2 cellular contexts compared by ENCODE assay signal in the genomic region with DNA sequence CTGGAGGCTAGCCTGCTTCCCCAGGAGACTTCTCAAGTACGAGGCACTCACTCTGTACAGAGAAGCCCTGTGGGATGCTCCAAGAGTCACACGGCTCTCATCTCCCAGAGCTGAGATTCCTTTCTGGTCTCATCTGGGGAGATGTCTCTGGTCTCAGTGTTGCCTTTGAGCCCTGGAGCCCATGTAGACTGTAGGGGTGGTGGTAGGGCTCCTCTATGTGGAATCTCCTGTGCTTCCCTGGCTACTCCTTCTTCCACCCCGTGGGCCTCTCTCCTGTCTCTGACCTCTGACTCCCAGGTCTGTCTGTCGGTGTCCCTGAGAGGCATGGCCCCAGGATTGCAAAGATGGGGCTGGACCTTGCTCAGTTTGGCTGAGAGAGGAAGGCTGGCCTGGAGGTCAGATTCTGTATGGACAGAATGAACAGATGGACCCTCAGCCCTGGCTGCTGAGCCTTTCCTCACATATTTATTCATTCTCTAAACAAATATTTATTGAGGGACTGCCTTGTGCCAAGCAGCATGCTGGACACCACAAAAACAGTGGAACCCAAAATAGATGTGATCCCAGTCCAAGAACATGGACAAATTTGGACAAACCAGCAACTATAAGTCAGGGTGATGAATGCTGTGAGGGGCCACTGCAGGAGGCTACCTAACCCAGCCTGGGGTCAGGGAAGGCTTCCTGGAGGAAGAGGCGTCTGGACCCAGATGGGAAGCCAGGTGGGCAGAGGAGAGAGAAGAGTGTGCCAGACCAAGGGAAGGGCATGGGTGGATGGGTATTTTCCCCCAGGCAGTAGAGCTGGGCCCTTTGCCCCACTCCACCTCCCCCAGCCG.
A peak's percentile ranks its signal among the peaks of the same experiment; 100 is the strongest.
TF ChIP-seq lines count a peak whose summit lies in the region.

No MANE protein-coding gene starts in this region.

TF ChIP-seq in WTC11, 78 proteins besides CTCF, POLR2A, EP300 and RAD21:
- TF ChIP-seq GABPB1 (CRISPR knock-in tag; IDR thresholded peaks at IDR 0.05), result 0 out of 2 replicates have a peak, but pooled peaks have one; percentile 9
- no peak for TF ChIP-seq ZNF232 (CRISPR knock-in tag; IDR thresholded peaks at IDR 0.05)
TF ChIP-seq in WTC11: peak in this region for 1.

TF ChIP-seq in HepG2, 621 proteins besides CTCF, POLR2A, EP300 and RAD21 (continues in another document):
- TF ChIP-seq MXD4 (CRISPR knock-in tag; IDR thresholded peaks at IDR 0.05) (0 out of 2 replicates have a peak, but pooled peaks have one; percentile 26), HOXA5 (CRISPR knock-in tag; IDR thresholded peaks at IDR 0.05) (no peak), ZNF724P (CRISPR knock-in tag; IDR thresholded peaks at IDR 0.05; ENCODE audit: borderline replicate concordance) (0 out of 2 replicates have a peak, but pooled peaks have one; percentile 19), AGO1 (IDR thresholded peaks at IDR 0.05; ENCODE audit: low read depth, low read length, poor library complexity, severe bottlenecking) (no peak), ZMYM4 (CRISPR knock-in tag; IDR thresholded peaks at IDR 0.05) (peak; percentile 47), FOXA3 (CRISPR knock-in tag; IDR thresholded peaks at IDR 0.05) (peak; percentile 81), HDAC6 (IDR thresholded peaks at IDR 0.05; ENCODE audit: low read depth, low read length) (no peak), ZNF607 (CRISPR knock-in tag; IDR thresholded peaks at IDR 0.05; ENCODE audit: borderline replicate concordance) (no peak), MTA1 (CRISPR knock-in tag; IDR thresholded peaks at IDR 0.05; ENCODE audit: borderline replicate concordance) (peak; percentile 94), ZFP82 (CRISPR knock-in tag; IDR thresholded peaks at IDR 0.05; ENCODE audit: borderline replicate concordance) (no peak), SRSF9 (IDR thresholded peaks at IDR 0.05; ENCODE audit: borderline replicate concordance, insufficient read depth, low read depth, low read length, poor library complexity, severe bottlenecking) (no peak), ZFP36L1 (CRISPR knock-in tag; IDR thresholded peaks at IDR 0.05) (no peak), ESRRA (CRISPR knock-in tag; IDR thresholded peaks at IDR 0.05; ENCODE audit: low read depth) (peak; percentile 69; the same call in 1 of the 2 replicates), PAX8 (CRISPR knock-in tag; IDR thresholded peaks at IDR 0.05; ENCODE audit: borderline replicate concordance) (no peak), ZNF644 (CRISPR knock-in tag; IDR thresholded peaks at IDR 0.05; ENCODE audit: low read depth) (peak; percentile 91; the same call in 1 of the 2 replicates), NONO (IDR thresholded peaks at IDR 0.05) (no peak), NONO (CRISPR knock-in tag; conservative IDR thresholded peaks at IDR 0.05) (peak; percentile 46), HMGA1 (CRISPR knock-in tag; conservative IDR thresholded peaks at IDR 0.05) (no peak), ZNF350 (CRISPR knock-in tag; IDR thresholded peaks at IDR 0.05; ENCODE audit: borderline replicate concordance, low read depth) (no peak), FOXJ3 (CRISPR knock-in tag; IDR thresholded peaks at IDR 0.05; ENCODE audit: borderline replicate concordance) (peak; percentile 62; the same call in 1 of the 2 replicates), ZNF549 (CRISPR knock-in tag; IDR thresholded peaks at IDR 0.05) (no peak), THYN1 (CRISPR knock-in tag; IDR thresholded peaks at IDR 0.05; ENCODE audit: borderline replicate concordance, low read depth) (no peak), PHF21A (CRISPR knock-in tag; IDR thresholded peaks at IDR 0.05) (peak; percentile 81), ZNF34 (CRISPR knock-in tag; IDR thresholded peaks at IDR 0.05; ENCODE audit: borderline replicate concordance) (no peak), EED (CRISPR knock-in tag; IDR thresholded peaks at IDR 0.05) (no peak), CEBPB (IDR thresholded peaks at IDR 0.05; ENCODE audit: borderline replicate concordance, low read depth, low read length) (peak; percentile 45; the same call in 1 of the 2 replicates), ERF (CRISPR knock-in tag; IDR thresholded peaks at IDR 0.05) (0 out of 2 replicates have a peak, but pooled peaks have one; percentile 35), ZNF343 (CRISPR knock-in tag; IDR thresholded peaks at IDR 0.05) (peak; percentile 40; the same call in 1 of the 2 replicates), NFE2L1 (CRISPR knock-in tag; IDR thresholded peaks at IDR 0.05; ENCODE audit: borderline replicate concordance) (no peak)
- TF ChIP-seq, protein P1, sequence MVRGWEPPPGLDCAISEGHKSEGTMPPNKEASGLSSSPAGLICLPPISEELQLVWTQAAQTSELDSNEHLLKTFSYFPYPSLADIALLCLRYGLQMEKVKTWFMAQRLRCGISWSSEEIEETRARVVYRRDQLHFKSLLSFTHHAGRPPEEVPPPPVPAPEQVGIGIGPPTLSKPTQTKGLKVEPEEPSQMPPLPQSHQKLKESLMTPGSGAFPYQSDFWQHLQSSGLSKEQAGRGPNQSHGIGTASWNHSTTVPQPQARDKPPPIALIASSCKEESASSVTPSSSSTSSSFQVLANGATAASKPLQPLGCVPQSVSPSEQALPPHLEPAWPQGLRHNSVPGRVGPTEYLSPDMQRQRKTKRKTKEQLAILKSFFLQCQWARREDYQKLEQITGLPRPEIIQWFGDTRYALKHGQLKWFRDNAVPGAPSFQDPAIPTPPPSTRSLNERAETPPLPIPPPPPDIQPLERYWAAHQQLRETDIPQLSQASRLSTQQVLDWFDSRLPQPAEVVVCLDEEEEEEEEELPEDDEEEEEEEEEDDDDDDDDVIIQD (CRISPR knock-in tag; IDR thresholded peaks at IDR 0.05; ENCODE audit: low read depth), result 0 out of 2 replicates have a peak, but pooled peaks have one; percentile 13
- TF ChIP-seq, protein P2, sequence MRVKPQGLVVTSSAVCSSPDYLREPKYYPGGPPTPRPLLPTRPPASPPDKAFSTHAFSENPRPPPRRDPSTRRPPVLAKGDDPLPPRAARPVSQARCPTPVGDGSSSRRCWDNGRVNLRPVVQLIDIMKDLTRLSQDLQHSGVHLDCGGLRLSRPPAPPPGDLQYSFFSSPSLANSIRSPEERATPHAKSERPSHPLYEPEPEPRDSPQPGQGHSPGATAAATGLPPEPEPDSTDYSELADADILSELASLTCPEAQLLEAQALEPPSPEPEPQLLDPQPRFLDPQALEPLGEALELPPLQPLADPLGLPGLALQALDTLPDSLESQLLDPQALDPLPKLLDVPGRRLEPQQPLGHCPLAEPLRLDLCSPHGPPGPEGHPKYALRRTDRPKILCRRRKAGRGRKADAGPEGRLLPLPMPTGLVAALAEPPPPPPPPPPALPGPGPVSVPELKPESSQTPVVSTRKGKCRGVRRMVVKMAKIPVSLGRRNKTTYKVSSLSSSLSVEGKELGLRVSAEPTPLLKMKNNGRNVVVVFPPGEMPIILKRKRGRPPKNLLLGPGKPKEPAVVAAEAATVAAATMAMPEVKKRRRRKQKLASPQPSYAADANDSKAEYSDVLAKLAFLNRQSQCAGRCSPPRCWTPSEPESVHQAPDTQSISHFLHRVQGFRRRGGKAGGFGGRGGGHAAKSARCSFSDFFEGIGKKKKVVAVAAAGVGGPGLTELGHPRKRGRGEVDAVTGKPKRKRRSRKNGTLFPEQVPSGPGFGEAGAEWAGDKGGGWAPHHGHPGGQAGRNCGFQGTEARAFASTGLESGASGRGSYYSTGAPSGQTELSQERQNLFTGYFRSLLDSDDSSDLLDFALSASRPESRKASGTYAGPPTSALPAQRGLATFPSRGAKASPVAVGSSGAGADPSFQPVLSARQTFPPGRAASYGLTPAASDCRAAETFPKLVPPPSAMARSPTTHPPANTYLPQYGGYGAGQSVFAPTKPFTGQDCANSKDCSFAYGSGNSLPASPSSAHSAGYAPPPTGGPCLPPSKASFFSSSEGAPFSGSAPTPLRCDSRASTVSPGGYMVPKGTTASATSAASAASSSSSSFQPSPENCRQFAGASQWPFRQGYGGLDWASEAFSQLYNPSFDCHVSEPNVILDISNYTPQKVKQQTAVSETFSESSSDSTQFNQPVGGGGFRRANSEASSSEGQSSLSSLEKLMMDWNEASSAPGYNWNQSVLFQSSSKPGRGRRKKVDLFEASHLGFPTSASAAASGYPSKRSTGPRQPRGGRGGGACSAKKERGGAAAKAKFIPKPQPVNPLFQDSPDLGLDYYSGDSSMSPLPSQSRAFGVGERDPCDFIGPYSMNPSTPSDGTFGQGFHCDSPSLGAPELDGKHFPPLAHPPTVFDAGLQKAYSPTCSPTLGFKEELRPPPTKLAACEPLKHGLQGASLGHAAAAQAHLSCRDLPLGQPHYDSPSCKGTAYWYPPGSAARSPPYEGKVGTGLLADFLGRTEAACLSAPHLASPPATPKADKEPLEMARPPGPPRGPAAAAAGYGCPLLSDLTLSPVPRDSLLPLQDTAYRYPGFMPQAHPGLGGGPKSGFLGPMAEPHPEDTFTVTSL (CRISPR knock-in tag; IDR thresholded peaks at IDR 0.05; ENCODE audit: borderline replicate concordance), result peak; percentile 74; the same call in 1 of the 2 replicates
- TF ChIP-seq, protein P3, sequence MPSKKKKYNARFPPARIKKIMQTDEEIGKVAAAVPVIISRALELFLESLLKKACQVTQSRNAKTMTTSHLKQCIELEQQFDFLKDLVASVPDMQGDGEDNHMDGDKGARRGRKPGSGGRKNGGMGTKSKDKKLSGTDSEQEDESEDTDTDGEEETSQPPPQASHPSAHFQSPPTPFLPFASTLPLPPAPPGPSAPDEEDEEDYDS (CRISPR knock-in tag; IDR thresholded peaks at IDR 0.05), result peak; percentile 30; the same call in 1 of the 2 replicates
- TF ChIP-seq, protein P4, sequence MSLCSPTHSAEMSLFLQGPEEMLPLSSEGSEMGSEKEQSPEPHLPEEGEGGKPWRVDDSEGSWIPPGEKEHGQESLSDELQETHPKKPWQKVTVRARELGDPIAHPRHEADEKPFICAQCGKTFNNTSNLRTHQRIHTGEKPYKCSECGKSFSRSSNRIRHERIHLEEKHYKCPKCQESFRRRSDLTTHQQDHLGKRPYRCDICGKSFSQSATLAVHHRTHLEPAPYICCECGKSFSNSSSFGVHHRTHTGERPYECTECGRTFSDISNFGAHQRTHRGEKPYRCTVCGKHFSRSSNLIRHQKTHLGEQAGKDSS (CRISPR knock-in tag; IDR thresholded peaks at IDR 0.05; ENCODE audit: borderline replicate concordance, low read depth), result no peak
- TF ChIP-seq, protein P5, sequence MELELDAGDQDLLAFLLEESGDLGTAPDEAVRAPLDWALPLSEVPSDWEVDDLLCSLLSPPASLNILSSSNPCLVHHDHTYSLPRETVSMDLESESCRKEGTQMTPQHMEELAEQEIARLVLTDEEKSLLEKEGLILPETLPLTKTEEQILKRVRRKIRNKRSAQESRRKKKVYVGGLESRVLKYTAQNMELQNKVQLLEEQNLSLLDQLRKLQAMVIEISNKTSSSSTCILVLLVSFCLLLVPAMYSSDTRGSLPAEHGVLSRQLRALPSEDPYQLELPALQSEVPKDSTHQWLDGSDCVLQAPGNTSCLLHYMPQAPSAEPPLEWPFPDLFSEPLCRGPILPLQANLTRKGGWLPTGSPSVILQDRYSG (CRISPR knock-in tag; IDR thresholded peaks at IDR 0.05), result no peak
- TF ChIP-seq, protein P6, sequence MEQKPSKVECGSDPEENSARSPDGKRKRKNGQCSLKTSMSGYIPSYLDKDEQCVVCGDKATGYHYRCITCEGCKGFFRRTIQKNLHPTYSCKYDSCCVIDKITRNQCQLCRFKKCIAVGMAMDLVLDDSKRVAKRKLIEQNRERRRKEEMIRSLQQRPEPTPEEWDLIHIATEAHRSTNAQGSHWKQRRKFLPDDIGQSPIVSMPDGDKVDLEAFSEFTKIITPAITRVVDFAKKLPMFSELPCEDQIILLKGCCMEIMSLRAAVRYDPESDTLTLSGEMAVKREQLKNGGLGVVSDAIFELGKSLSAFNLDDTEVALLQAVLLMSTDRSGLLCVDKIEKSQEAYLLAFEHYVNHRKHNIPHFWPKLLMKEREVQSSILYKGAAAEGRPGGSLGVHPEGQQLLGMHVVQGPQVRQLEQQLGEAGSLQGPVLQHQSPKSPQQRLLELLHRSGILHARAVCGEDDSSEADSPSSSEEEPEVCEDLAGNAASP (CRISPR knock-in tag; IDR thresholded peaks at IDR 0.05; ENCODE audit: borderline replicate concordance), result peak; percentile 58; the same call in 1 of the 2 replicates
- TF ChIP-seq, protein P7, sequence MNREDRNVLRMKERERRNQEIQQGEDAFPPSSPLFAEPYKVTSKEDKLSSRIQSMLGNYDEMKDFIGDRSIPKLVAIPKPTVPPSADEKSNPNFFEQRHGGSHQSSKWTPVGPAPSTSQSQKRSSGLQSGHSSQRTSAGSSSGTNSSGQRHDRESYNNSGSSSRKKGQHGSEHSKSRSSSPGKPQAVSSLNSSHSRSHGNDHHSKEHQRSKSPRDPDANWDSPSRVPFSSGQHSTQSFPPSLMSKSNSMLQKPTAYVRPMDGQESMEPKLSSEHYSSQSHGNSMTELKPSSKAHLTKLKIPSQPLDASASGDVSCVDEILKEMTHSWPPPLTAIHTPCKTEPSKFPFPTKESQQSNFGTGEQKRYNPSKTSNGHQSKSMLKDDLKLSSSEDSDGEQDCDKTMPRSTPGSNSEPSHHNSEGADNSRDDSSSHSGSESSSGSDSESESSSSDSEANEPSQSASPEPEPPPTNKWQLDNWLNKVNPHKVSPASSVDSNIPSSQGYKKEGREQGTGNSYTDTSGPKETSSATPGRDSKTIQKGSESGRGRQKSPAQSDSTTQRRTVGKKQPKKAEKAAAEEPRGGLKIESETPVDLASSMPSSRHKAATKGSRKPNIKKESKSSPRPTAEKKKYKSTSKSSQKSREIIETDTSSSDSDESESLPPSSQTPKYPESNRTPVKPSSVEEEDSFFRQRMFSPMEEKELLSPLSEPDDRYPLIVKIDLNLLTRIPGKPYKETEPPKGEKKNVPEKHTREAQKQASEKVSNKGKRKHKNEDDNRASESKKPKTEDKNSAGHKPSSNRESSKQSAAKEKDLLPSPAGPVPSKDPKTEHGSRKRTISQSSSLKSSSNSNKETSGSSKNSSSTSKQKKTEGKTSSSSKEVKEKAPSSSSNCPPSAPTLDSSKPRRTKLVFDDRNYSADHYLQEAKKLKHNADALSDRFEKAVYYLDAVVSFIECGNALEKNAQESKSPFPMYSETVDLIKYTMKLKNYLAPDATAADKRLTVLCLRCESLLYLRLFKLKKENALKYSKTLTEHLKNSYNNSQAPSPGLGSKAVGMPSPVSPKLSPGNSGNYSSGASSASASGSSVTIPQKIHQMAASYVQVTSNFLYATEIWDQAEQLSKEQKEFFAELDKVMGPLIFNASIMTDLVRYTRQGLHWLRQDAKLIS (CRISPR knock-in tag; IDR thresholded peaks at IDR 0.05), result no peak
- TF ChIP-seq, protein P8, sequence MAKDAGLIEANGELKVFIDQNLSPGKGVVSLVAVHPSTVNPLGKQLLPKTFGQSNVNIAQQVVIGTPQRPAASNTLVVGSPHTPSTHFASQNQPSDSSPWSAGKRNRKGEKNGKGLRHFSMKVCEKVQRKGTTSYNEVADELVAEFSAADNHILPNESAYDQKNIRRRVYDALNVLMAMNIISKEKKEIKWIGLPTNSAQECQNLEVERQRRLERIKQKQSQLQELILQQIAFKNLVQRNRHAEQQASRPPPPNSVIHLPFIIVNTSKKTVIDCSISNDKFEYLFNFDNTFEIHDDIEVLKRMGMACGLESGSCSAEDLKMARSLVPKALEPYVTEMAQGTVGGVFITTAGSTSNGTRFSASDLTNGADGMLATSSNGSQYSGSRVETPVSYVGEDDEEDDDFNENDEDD (CRISPR knock-in tag; IDR thresholded peaks at IDR 0.05; ENCODE audit: borderline replicate concordance), result no peak
- TF ChIP-seq, protein P9, sequence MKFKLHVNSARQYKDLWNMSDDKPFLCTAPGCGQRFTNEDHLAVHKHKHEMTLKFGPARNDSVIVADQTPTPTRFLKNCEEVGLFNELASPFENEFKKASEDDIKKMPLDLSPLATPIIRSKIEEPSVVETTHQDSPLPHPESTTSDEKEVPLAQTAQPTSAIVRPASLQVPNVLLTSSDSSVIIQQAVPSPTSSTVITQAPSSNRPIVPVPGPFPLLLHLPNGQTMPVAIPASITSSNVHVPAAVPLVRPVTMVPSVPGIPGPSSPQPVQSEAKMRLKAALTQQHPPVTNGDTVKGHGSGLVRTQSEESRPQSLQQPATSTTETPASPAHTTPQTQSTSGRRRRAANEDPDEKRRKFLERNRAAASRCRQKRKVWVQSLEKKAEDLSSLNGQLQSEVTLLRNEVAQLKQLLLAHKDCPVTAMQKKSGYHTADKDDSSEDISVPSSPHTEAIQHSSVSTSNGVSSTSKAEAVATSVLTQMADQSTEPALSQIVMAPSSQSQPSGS (CRISPR knock-in tag; IDR thresholded peaks at IDR 0.05), result peak; percentile 68; the same call in 1 of the 2 replicates
